15 cellular contexts compared by ENCODE assay signal in the genomic region with DNA sequence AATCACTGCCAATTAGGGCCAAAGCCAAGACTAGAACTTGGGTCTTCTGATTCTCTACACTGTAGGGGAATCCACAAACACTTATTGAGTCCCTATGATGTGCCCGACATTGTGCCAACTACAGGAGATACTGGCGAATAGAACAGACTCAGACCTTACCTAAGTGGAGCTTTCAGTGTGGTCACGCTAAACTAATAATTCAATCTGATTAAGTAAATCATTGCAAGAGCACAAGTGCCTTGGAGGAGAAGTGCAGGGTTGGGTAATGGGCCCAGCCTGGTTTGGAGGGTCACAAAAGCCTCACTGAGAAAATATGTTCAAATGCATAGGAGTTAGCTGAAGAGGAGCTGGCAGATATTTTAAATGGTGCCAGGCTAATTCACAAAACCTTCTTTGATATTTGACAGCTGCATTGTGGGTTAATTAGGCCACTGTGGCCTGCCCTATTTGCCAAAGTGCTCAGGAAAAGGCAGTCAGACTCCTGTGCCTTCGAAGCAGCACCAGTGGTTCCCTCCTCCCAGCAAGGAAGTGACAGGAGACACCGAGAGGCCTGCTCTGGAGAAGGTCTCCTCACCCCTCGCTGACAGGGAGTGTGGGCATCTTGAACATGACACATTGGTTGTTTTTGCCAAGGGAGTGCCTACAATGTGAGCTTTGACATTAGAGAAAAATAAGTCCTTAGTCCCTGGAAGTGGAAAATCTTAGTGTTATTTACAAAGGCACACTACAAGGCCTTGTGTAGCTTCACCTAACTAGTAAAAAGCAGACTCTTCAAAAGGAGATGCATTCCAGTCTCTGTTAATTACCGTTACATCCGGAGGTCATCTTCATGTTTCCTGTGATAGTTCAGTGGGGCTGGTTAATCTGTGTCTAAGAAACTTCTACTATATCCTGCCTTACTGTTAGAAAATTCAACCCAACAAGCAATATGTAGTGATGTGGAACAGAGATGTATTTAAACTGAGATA. TPM values are rescaled to one million over a fixed set of nuclear protein-coding genes. Genes with fewer than 3 reads are reported as not detected.
DNase-seq lines count a peak whose midpoint lies in the region; ATAC-seq and TF ChIP-seq lines count a peak whose summit lies in the region.
"Had no signal": no experiment of that assay in that cellular context is flagged by ENCODE, and none has a peak within 500 bp of the region (broad histone marks: within the 10 kb centered on the region; RNA-seq: fewer than 3 reads in every experiment).

No MANE protein-coding gene starts in this region.

- H3K4me3 Mint-ChIP-seq in GM23338 = no peak overlapping the region
- H3K4me3 Mint-ChIP-seq: activated B cell treated with CpG ODN at 0.5 μM for 24 hours; activated naive CD8-positive, alpha-beta T cell treated with anti-CD3 and anti-CD28 coated beads, Interleukin-2, amount 50 U/mL, for 24 hours had no signal

- H3K36me3 ChIP-seq in GM23338 (ENCODE audit: insufficient read depth) = no peaks in the 10 kb centered on the region

- no peak for TF ChIP-seq CTCF in GM23338 (conservative IDR thresholded peaks at IDR 0.05; ENCODE audit: low read depth in 2 of 2)

- no peaks in the 10 kb centered on the region for H4K20me1 ChIP-seq in GM23338 (replicated peaks; ENCODE audit: insufficient read depth)

- no peaks in the 10 kb centered on the region for H3K79me2 ChIP-seq in GM23338 (replicated peaks; ENCODE audit: insufficient read depth)

- no peaks in the 10 kb centered on the region for H3K36me3 Mint-ChIP-seq in GM23338 (ENCODE audit: low read depth)

- H3K4me2 ChIP-seq in GM23338 = no peak overlapping the region

- DNase-seq in GM23338 (ENCODE audit: low spot score) (no peak), SK-MEL-5 (ENCODE audit: low read depth, low spot score) (peak; percentile 16), glomerular visceral epithelial cell (ENCODE audit: extremely low spot score) (peak; percentile 35), retina (peak; percentile 22), NCI-H1417 treated with DMSO at 0.1 percent for 48 hours (lab: John Stamatoyannopoulos, UW) (no peak), T-helper 1 cell (no peak), SHP77 (lab: John Stamatoyannopoulos, UW) (no peak)
- DNase-seq: activated B cell treated with CpG ODN at 0.5 μM for 24 hours; activated naive CD8-positive, alpha-beta T cell treated with anti-CD3 and anti-CD28 coated beads, Interleukin-2, amount 50 U/mL, for 24 hours; C1 segment of cervical spinal cord; H7; NCI-H187; NCI-H69; SHP77 treated with DMSO at 0.1 percent for 48 hours; stimulated activated naive CD4-positive, alpha-beta T cell treated with Interleukin-2 at 50 U/mL for 16 hours had no signal

- no peaks in the 10 kb centered on the region for H3K9me2 ChIP-seq in GM23338 (ENCODE audit: insufficient read depth)

- peak overlapping the region; percentile 8; the same call in 1 of the 2 replicates for H2AFZ ChIP-seq in GM23338

- H3K9me3 Mint-ChIP-seq in GM23338 = no peaks in the 10 kb centered on the region
- H3K9me3 Mint-ChIP-seq: activated B cell treated with CpG ODN at 0.5 μM for 24 hours; activated naive CD8-positive, alpha-beta T cell treated with anti-CD3 and anti-CD28 coated beads, Interleukin-2, amount 50 U/mL, for 24 hours had no signal

- no peaks in the 10 kb centered on the region for H3F3A ChIP-seq in GM23338 (replicated peaks; ENCODE audit: low read depth)

- H3K27me3 ChIP-seq in GM23338 (ENCODE audit: insufficient read depth) = no peaks in the 10 kb centered on the region

- H3K27ac Mint-ChIP-seq in GM23338 = no peak overlapping the region
- H3K27ac Mint-ChIP-seq: activated B cell treated with CpG ODN at 0.5 μM for 24 hours; activated naive CD8-positive, alpha-beta T cell treated with anti-CD3 and anti-CD28 coated beads, Interleukin-2, amount 50 U/mL, for 24 hours had no signal

- H3K27me3 Mint-ChIP-seq in GM23338 (ENCODE audit: insufficient read depth, low read depth, poor library complexity) = peaks cover 2% of the 10 kb centered on the region
- H3K27me3 Mint-ChIP-seq: activated B cell treated with CpG ODN at 0.5 μM for 24 hours; activated naive CD8-positive, alpha-beta T cell treated with anti-CD3 and anti-CD28 coated beads, Interleukin-2, amount 50 U/mL, for 24 hours had no signal

- H3K4me1 Mint-ChIP-seq in GM23338 = peaks cover 9% of the 10 kb centered on the region; the same call in 2 of the 3 replicates
- H3K4me1 Mint-ChIP-seq: activated naive CD8-positive, alpha-beta T cell treated with anti-CD3 and anti-CD28 coated beads, Interleukin-2, amount 50 U/mL, for 24 hours had no signal

- H3K4me1 ChIP-seq in GM23338 (ENCODE audit: insufficient read depth) = peaks cover 11% of the 10 kb centered on the region; the same call in 1 of the 2 replicates

- H3K27ac ChIP-seq in GM23338 (ENCODE audit: low read depth) = no peak overlapping the region

- in situ Hi-C loops in SK-MEL-5 (cut with HindIII; ENCODE audit: low pct_unique_long_range_greater_than_20kb, low sequenced_read_pairs) = no loop called here

- ATAC-seq in GM23338 = no peak
- ATAC-seq: activated naive CD8-positive, alpha-beta T cell treated with anti-CD3 and anti-CD28 coated beads, Interleukin-2, amount 50 U/mL, for 24 hours had no signal

- no peak overlapping the region for H3K4me3 ChIP-seq in GM23338

TF ChIP-seq in GM23338, 12 proteins besides CTCF, POLR2A, EP300 and RAD21 (continues in another document):
- no peak for TF ChIP-seq EZH2phosphoT487 (IDR thresholded peaks at IDR 0.05; ENCODE audit: unreplicated experiment)
- TF ChIP-seq POLR2AphosphoS5 (IDR thresholded peaks at IDR 0.05; ENCODE audit: low read depth) = no peak
- TF ChIP-seq, protein P1, sequence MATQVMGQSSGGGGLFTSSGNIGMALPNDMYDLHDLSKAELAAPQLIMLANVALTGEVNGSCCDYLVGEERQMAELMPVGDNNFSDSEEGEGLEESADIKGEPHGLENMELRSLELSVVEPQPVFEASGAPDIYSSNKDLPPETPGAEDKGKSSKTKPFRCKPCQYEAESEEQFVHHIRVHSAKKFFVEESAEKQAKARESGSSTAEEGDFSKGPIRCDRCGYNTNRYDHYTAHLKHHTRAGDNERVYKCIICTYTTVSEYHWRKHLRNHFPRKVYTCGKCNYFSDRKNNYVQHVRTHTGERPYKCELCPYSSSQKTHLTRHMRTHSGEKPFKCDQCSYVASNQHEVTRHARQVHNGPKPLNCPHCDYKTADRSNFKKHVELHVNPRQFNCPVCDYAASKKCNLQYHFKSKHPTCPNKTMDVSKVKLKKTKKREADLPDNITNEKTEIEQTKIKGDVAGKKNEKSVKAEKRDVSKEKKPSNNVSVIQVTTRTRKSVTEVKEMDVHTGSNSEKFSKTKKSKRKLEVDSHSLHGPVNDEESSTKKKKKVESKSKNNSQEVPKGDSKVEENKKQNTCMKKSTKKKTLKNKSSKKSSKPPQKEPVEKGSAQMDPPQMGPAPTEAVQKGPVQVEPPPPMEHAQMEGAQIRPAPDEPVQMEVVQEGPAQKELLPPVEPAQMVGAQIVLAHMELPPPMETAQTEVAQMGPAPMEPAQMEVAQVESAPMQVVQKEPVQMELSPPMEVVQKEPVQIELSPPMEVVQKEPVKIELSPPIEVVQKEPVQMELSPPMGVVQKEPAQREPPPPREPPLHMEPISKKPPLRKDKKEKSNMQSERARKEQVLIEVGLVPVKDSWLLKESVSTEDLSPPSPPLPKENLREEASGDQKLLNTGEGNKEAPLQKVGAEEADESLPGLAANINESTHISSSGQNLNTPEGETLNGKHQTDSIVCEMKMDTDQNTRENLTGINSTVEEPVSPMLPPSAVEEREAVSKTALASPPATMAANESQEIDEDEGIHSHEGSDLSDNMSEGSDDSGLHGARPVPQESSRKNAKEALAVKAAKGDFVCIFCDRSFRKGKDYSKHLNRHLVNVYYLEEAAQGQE (IDR thresholded peaks at IDR 0.05; ENCODE audit: unreplicated experiment) = no peak
- TF ChIP-seq STAT1 (IDR thresholded peaks at IDR 0.05; ENCODE audit: unreplicated experiment) = no peak
- TF ChIP-seq ZNF114 (CRISPR knock-in tag; IDR thresholded peaks at IDR 0.05) = no peak

RNA-seq across cellular contexts. Expression of a gene that starts 24.1 kb away (rescaled TPM):
- 1.0 and 1.4 TPM in 2 replicates for total RNA-seq in GM23338 (2014; rRNA removed; shearing (Covaris generic))
- polyA plus RNA-seq in GM23338 (2016; fragmentation: Nextera tagmentation; extraction: Ambion mirVana) = 0.39 and 0.63 TPM in 2 replicates
- total RNA-seq in SK-MEL-5 (2014; rRNA removed; shearing (Covaris generic)) = 0.32 and 0.51 TPM in 2 replicates
- 0.80 and 0.83 TPM in 2 replicates for polyA plus RNA-seq in SK-MEL-5 (2015; cell fraction: cytosol; rRNA removed)
- 1.3 and 2.4 TPM in 2 replicates for polyA plus RNA-seq in SK-MEL-5 (2015; cell fraction: nucleus; rRNA removed)

Comparison
In these comparisons a context has a peak if more than half of its experiments do, and no peak if none do; other contexts are left out.
1. DNase-seq: peak in SK-MEL-5 (single experiment), glomerular visceral epithelial cell (single experiment) and retina (single experiment); none in GM23338 (single experiment), NCI-H1417 treated with DMSO at 0.1 percent for 48 hours (single experiment), T-helper 1 cell (0 of 5) and SHP77 (0 of 2).